In the genomic region with DNA sequence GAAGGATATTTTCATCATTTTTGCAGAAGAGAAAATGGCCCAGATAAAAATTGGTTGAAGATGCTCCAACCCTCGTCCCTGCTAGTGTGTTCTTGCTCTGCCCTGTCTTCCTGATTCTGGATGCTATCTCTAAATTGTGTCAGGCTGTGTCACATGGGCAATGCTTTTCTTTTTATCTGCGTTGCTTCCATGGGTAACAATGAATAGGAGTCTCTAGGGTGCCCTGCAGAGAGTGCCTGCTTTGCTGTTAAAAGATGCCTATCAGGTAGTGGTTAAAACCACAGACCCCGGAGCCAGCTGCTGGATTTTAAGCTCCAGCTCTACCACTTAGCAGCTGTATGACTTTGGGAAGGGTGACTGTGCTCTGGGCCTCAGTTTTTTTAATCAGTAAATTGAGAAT, we compare ENCODE assay signal across 26 cellular contexts.
DNase-seq lines count a peak whose midpoint lies in the region; ATAC-seq and TF ChIP-seq lines count a peak whose summit lies in the region.
"Had no signal": no experiment of that assay in that cellular context is flagged by ENCODE, and none has a peak within 500 bp of the region (broad histone marks: within the 10 kb centered on the region; RNA-seq: fewer than 3 reads in every experiment).

No MANE protein-coding gene starts in this region.

- TF ChIP-seq POLR2A in sigmoid colon (IDR thresholded peaks at IDR 0.05) = no peak

- peaks cover 0 to 7% (median 0%) of the 10 kb centered on the region in 4 donors for H3K36me3 ChIP-seq in sigmoid colon
- H3K36me3 ChIP-seq: esophagus squamous epithelium, transverse colon had no signal

- no peaks in the 10 kb centered on the region for H3K4me1 ChIP-seq in sigmoid colon
- H3K4me1 ChIP-seq: body of pancreas, esophagus squamous epithelium, gastrocnemius medialis, transverse colon had no signal

- DNase-seq in NCI-H2107 treated with DMSO at 0.1 percent for 48 hours (lab: John Stamatoyannopoulos, UW; ENCODE audit: unreplicated experiment) = peak; percentile 27
- no peak for DNase-seq in NCI-H2107 (lab: John Stamatoyannopoulos, UW)
- DNase-seq in NCI-H69 (lab: John Stamatoyannopoulos, UW) = peak; percentile 1
- peak; percentile 75 for DNase-seq in pons (ENCODE audit: low spot score)
- DNase-seq in NCI-H1436 (lab: John Stamatoyannopoulos, UW) = no peak
- no peak for DNase-seq in sigmoid colon
- DNase-seq: activated CD4-positive, alpha-beta T cell treated with anti-CD3 and anti-CD28 coated beads, Interleukin-2, amount 10 ng/mL, durations not matched to agents 24 days and 14 days; activated CD8-positive, alpha-beta memory T cell treated with anti-CD3 and anti-CD28 coated beads, Interleukin-2, amount 50 U/mL, for 48 hours; activated effector memory CD4-positive, alpha-beta T cell treated with Interleukin-2 at 50 U/mL for 16 hours; activated naive CD8-positive, alpha-beta T cell treated with anti-CD3 and anti-CD28 coated beads, Interleukin-2, amount 50 U/mL, for 24 hours; body of pancreas; DMS79 treated with DMSO at 0.1 percent for 48 hours; endodermal cell; esophagus squamous epithelium; gastrocnemius medialis; mammary epithelial cell; NCI-H1092 treated with DMSO at 0.1 percent for 48 hours; NCI-H2081; NCI-H526 treated with DMSO at 0.1 percent for 48 hours; stimulated activated naive CD4-positive, alpha-beta T cell; SW 1271; transverse colon had no signal

- no peak overlapping the region for H3K4me3 ChIP-seq in sigmoid colon
- H3K4me3 ChIP-seq: body of pancreas, esophagus squamous epithelium, gastrocnemius medialis, smooth muscle cell, transverse colon had no signal

- 40 to 55% methylated on average over 3 of the region's 3 CpGs for WGBS in sigmoid colon, 2 donors

- no peak for TF ChIP-seq EP300 in sigmoid colon (IDR thresholded peaks at IDR 0.05)

- intact Hi-C loops in sigmoid colon (cut with DNase I) = no loop called here

- H3K27ac ChIP-seq in angular gyrus (ENCODE audit: low read depth, low read length) (peak overlapping the region; percentile 95), sigmoid colon (no peak overlapping the region)
- H3K27ac ChIP-seq: 22Rv1, body of pancreas, esophagus squamous epithelium, gastrocnemius medialis, transverse colon had no signal

- no peak for ATAC-seq in HG03457 (IDR thresholded peaks at IDR 0.05; ENCODE audit: unreplicated experiment)
- ATAC-seq: activated naive CD8-positive, alpha-beta T cell treated with anti-CD3 and anti-CD28 coated beads, Interleukin-2, amount 50 U/mL, for 24 hours; body of pancreas; gastrocnemius medialis had no signal

- no peaks in the 10 kb centered on the region for H3K9me3 ChIP-seq in sigmoid colon
- H3K9me3 ChIP-seq: body of pancreas, esophagus squamous epithelium, gastrocnemius medialis, transverse colon had no signal

- TF ChIP-seq CTCF in sigmoid colon (IDR thresholded peaks at IDR 0.05) = no peak

- H3K27me3 ChIP-seq in sigmoid colon = no peaks in the 10 kb centered on the region
- H3K27me3 ChIP-seq: body of pancreas, esophagus squamous epithelium, gastrocnemius medialis, transverse colon had no signal

Comparison
In these comparisons a context has a peak if more than half of its experiments do, and no peak if none do; other contexts are left out.
1. DNase-seq: peak in NCI-H2107 treated with DMSO at 0.1 percent for 48 hours (single experiment), NCI-H69 (single experiment) and pons (single experiment); none in NCI-H2107 (single experiment), NCI-H1436 (single experiment) and sigmoid colon (single experiment).